In genomic region chr12:59040651-59041050, GRCh38 we compare ENCODE assay signal across 9 cellular contexts.
A peak's percentile ranks its signal among the peaks of the same experiment; 100 is the strongest.
DNase-seq lines count a peak whose midpoint lies in the region; ATAC-seq and TF ChIP-seq lines count a peak whose summit lies in the region.
"Had no signal": no experiment of that assay in that cellular context is flagged by ENCODE, and none has a peak within 500 bp of the region (broad histone marks: within the 10 kb centered on the region; RNA-seq: fewer than 3 reads in every experiment).

No MANE protein-coding gene starts in this region.

- POLR2A ChIA-PET in SK-N-SH (lab: Yijun Ruan, JAX), result no interaction called here
- POLR2A ChIA-PET in activated CD8-positive, alpha-beta T cell treated with anti-CD3 and anti-CD28 coated beads, Interleukin-2, amount 10 ng/mL, durations not matched to agents 7 days and 5 days (lab: Charles Lee), result no interaction called here

- peak overlapping the region; percentile 63; the same call in 1 of the 2 replicates for H3K9ac ChIP-seq in SK-N-SH

- H3K9me2 ChIP-seq in SK-N-SH, result no peaks in the 10 kb centered on the region

- CTCF ChIA-PET in SK-N-SH (lab: Yijun Ruan, JAX), result interaction anchor here (0.6 to 1.5 kb wide), 2 partner anchors 9 to 39 kb away, joined by 3 to 4 read pairs; no protein-coding TSS in a partner anchor
- CTCF ChIA-PET in activated CD8-positive, alpha-beta T cell treated with anti-CD3 and anti-CD28 coated beads, Interleukin-2, amount 10 ng/mL, durations not matched to agents 7 days and 5 days (lab: Charles Lee), result no interaction called here

- no peaks in the 10 kb centered on the region for H3K9me3 Mint-ChIP-seq in activated CD8-positive, alpha-beta T cell treated with anti-CD3 and anti-CD28 coated beads, Interleukin-2, amount 10 ng/mL, durations not matched to agents 7 days and 5 days (ENCODE audit: insufficient read depth)

- H3K27me3 Mint-ChIP-seq in activated CD8-positive, alpha-beta T cell treated with anti-CD3 and anti-CD28 coated beads, Interleukin-2, amount 10 ng/mL, durations not matched to agents 7 days and 5 days (ENCODE audit: low read depth), result no peaks in the 10 kb centered on the region
- H3K27me3 Mint-ChIP-seq: naive B cell had no signal

- TF ChIP-seq EP300 in SK-N-SH (IDR thresholded peaks at IDR 0.05; ENCODE audit: borderline replicate concordance in 1 of 2, low read depth in 1 of 2, low read length in 1 of 2), result peak in 1 of 2 experiments; percentile 21; a peak in 1 of 4 replicates

- no peak for TF ChIP-seq RAD21 in SK-N-SH (IDR thresholded peaks at IDR 0.05; ENCODE audit: low read length)

- H4K20me1 ChIP-seq in SK-N-SH (ENCODE audit: insufficient read depth), result no peaks in the 10 kb centered on the region

- peak overlapping the region; percentile 73 for H3K4me2 ChIP-seq in SK-N-SH

- H2AFZ ChIP-seq in SK-N-SH (ENCODE audit: low read depth), result peak overlapping the region; percentile 50

- H3K4me1 Mint-ChIP-seq in activated CD8-positive, alpha-beta T cell treated with anti-CD3 and anti-CD28 coated beads, Interleukin-2, amount 10 ng/mL, durations not matched to agents 7 days and 5 days (ENCODE audit: low read depth), result no peaks in the 10 kb centered on the region
- H3K4me1 Mint-ChIP-seq: naive B cell had no signal

- H3K27ac ChIP-seq in SK-N-SH (ENCODE audit: low read depth in 2 of 2, low read length in 1 of 2), result peak overlapping the region; percentile 67 to 96; a peak in 3 of 4 replicates

- TF ChIP-seq CTCF in SK-N-SH (IDR thresholded peaks at IDR 0.05), result no peak

- 35% methylated on average over 1 of the region's 1 CpG for WGBS in SK-N-SH (ENCODE audit: low lambda C conversion rate)

- no peak for ATAC-seq in GM21786 (IDR thresholded peaks at IDR 0.05; ENCODE audit: unreplicated experiment)
- no peak for ATAC-seq in activated CD8-positive, alpha-beta T cell treated with anti-CD3 and anti-CD28 coated beads, Interleukin-2, amount 10 ng/mL, durations not matched to agents 7 days and 5 days

- no peak overlapping the region for H3K4me3 Mint-ChIP-seq in activated CD8-positive, alpha-beta T cell treated with anti-CD3 and anti-CD28 coated beads, Interleukin-2, amount 10 ng/mL, durations not matched to agents 7 days and 5 days
- H3K4me3 Mint-ChIP-seq: naive B cell had no signal

- peaks cover 32% of the 10 kb centered on the region for H3F3A ChIP-seq in SK-N-SH (replicated peaks; ENCODE audit: insufficient read depth)

- no peaks in the 10 kb centered on the region for H3K36me3 ChIP-seq in SK-N-SH (replicated peaks in 1 of 2; ENCODE audit: control insufficient read depth in 1 of 2, insufficient read depth in 2 of 2, low read length in 1 of 2)

- no peaks in the 10 kb centered on the region for H3K9me3 ChIP-seq in SK-N-SH

- no peak overlapping the region for H3K27ac Mint-ChIP-seq in activated CD8-positive, alpha-beta T cell treated with anti-CD3 and anti-CD28 coated beads, Interleukin-2, amount 10 ng/mL, durations not matched to agents 7 days and 5 days

- peaks cover 9 to 20% of the 10 kb centered on the region in 2 experiments for H3K4me1 ChIP-seq in SK-N-SH (ENCODE audit: control insufficient read depth in 1 of 2, insufficient read depth in 2 of 2, low read depth in 1 of 2, low read length in 1 of 2)

- DNase-seq in GM04504 (ENCODE audit: low read depth) (peak; percentile 83), SK-N-SH (no peak), fibroblast of the conjunctiva (ENCODE audit: low read depth) (peak; percentile 55), skeletal muscle cell (ENCODE audit: low read depth) (peak; percentile 81), D341Med (ENCODE audit: low spot score) (no peak), DMS53 treated with DMSO at 0.1 percent for 48 hours (lab: John Stamatoyannopoulos, UW; ENCODE audit: unreplicated experiment) (no peak)
- no peak for DNase-seq in activated CD8-positive, alpha-beta T cell treated with anti-CD3 and anti-CD28 coated beads, Interleukin-2, amount 10 ng/mL, durations not matched to agents 7 days and 5 days
- DNase-seq: naive B cell had no signal

- no peak overlapping the region; a peak in 1 of 4 replicates for H3K4me3 ChIP-seq in SK-N-SH (ENCODE audit: low read depth in 2 of 2, low read length in 1 of 2)
- no peak overlapping the region for H3K4me3 ChIP-seq in skeletal muscle cell (ENCODE audit: low read depth, low read length)

- H3K79me2 ChIP-seq in SK-N-SH (ENCODE audit: insufficient read depth), result no peaks in the 10 kb centered on the region

- no peaks in the 10 kb centered on the region for H3K36me3 Mint-ChIP-seq in activated CD8-positive, alpha-beta T cell treated with anti-CD3 and anti-CD28 coated beads, Interleukin-2, amount 10 ng/mL, durations not matched to agents 7 days and 5 days (ENCODE audit: low read depth)
- H3K36me3 Mint-ChIP-seq: naive B cell had no signal

- H3K27me3 ChIP-seq in SK-N-SH (ENCODE audit: insufficient read depth), result no peaks in the 10 kb centered on the region

TF ChIP-seq in SK-N-SH, 30 proteins besides CTCF, POLR2A, EP300 and RAD21:
- peak; percentile 35; the same call in 1 of the 2 replicates for TF ChIP-seq FOSL2 (IDR thresholded peaks at IDR 0.05; ENCODE audit: borderline replicate concordance, low read depth)
- TF ChIP-seq NFIC (IDR thresholded peaks at IDR 0.05; ENCODE audit: borderline replicate concordance), result peak; percentile 12; the same call in 1 of the 2 replicates
- TF ChIP-seq, protein P1, sequence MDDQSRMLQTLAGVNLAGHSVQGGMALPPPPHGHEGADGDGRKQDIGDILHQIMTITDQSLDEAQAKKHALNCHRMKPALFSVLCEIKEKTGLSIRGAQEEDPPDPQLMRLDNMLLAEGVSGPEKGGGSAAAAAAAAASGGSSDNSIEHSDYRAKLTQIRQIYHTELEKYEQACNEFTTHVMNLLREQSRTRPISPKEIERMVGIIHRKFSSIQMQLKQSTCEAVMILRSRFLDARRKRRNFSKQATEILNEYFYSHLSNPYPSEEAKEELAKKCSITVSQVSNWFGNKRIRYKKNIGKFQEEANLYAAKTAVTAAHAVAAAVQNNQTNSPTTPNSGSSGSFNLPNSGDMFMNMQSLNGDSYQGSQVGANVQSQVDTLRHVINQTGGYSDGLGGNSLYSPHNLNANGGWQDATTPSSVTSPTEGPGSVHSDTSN (IDR thresholded peaks at IDR 0.05), result peak; percentile 63; the same call in 1 of the 2 replicates
- no peak for TF ChIP-seq POLR2AphosphoS5 (IDR thresholded peaks at IDR 0.05; ENCODE audit: low read depth, low read length)
- no peak for TF ChIP-seq RFX5 (IDR thresholded peaks at IDR 0.05; ENCODE audit: low read length)
- peak; percentile 47; the same call in 1 of the 2 replicates for TF ChIP-seq TCF12 (IDR thresholded peaks at IDR 0.05)

Comparison
In these comparisons a context has a peak if more than half of its experiments do, and no peak if none do; other contexts are left out.
1. DNase-seq: peak in GM04504 (single experiment), fibroblast of the conjunctiva (single experiment) and skeletal muscle cell (single experiment); none in SK-N-SH (single experiment), D341Med (single experiment), DMS53 treated with DMSO at 0.1 percent for 48 hours (single experiment) and activated CD8-positive, alpha-beta T cell treated with anti-CD3 and anti-CD28 coated beads, Interleukin-2, amount 10 ng/mL, durations not matched to agents 7 days and 5 days (single experiment).